ENCODE assay signal across 28 cellular contexts in the genomic region with DNA sequence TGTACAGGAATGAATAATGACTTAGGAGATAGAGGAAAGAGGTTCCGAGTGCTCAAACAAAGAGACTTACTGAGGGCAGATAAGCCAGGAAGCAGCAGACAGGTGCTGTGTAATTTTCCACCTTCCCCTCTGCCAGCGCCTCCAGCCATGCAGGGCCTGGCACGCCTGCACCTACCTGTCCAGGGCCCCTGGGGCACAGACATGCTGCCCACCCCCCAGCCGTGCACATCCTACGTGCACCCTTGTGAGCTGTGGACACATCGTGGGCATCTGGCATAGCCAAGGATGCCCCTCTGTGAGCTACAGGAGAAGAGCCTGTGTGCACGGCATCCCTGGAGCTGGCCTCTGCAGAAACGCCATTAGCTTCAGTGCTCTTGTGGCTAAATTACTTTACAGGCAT. TPM values are rescaled to one million over a fixed set of nuclear protein-coding genes. Genes with fewer than 3 reads are reported as not detected.
"Had no signal": no experiment of that assay in that cellular context is flagged by ENCODE, and none has a peak within 500 bp of the region (broad histone marks: within the 10 kb centered on the region; RNA-seq: fewer than 3 reads in every experiment).

No MANE protein-coding gene starts in this region.

- DNase-seq: naive thymus-derived CD4-positive, alpha-beta T cell; natural killer cell; nucleus accumbens; ovary; posterior cingulate gyrus; psoas muscle; right cardiac atrium; right lobe of liver; spleen; stimulated activated CD4-positive, alpha-beta T cell treated with anti-CD3 and anti-CD28 coated beads, Interleukin-12 subunit alpha, Interleukin-12 subunit beta, amount 100 ng/mL, for 4 hours; stimulated activated CD4-positive, alpha-beta T cell treated with anti-CD3 and anti-CD28 coated beads, Interleukin-1b, Interleukin-23, amount 100 ng/mL, for 48 hours; stimulated activated CD4-positive, alpha-beta T cell treated with anti-CD3 and anti-CD28 coated beads, Interleukin-4, amount 100 ng/mL, for 1 hour; stimulated activated CD4-positive, alpha-beta T cell treated with anti-CD3 and anti-CD28 coated beads, Interleukin-4, amount 100 ng/mL, for 4 hours; stimulated activated CD8-positive, alpha-beta memory T cell treated with anti-CD3 and anti-CD28 coated beads, Interleukin-4, amount 100 ng/mL, for 48 hours; stimulated activated naive CD4-positive, alpha-beta T cell; stimulated activated naive CD8-positive, alpha-beta T cell treated with anti-CD3 and anti-CD28 coated beads, Interleukin-15, amount 100 ng/mL, for 72 hours; stimulated activated naive CD8-positive, alpha-beta T cell treated with anti-CD3 and anti-CD28 coated beads, Interleukin-15, Interleukin-2, amounts not matched to agents 100 U/mL and 50 U/mL, for 24 hours; substantia nigra; testis; tibial artery; transverse colon; upper lobe of right lung; uterus had no signal

- H3K4me3 Mint-ChIP-seq: naive thymus-derived CD4-positive, alpha-beta T cell; natural killer cell; nephron; neural progenitor cell; stimulated activated memory B cell treated with anti-CD40 and anti-IgM and Interleukin-4, amounts not matched to agents 10 μg/mL and 1 μg/mL and 100 μg/mL, for 72 hours; stimulated activated naive CD8-positive, alpha-beta T cell treated with anti-CD3 and anti-CD28 coated beads, Interleukin-15, amount 100 ng/mL, for 72 hours; type B pancreatic cell had no signal

- H3K4me1 Mint-ChIP-seq: naive thymus-derived CD4-positive, alpha-beta T cell; natural killer cell; stimulated activated memory B cell treated with anti-CD40 and anti-IgM and Interleukin-4, amounts not matched to agents 10 μg/mL and 1 μg/mL and 100 μg/mL, for 72 hours; stimulated activated naive CD8-positive, alpha-beta T cell treated with anti-CD3 and anti-CD28 coated beads, Interleukin-15, amount 100 ng/mL, for 72 hours had no signal

- H3K9me3 Mint-ChIP-seq: natural killer cell; stimulated activated memory B cell treated with anti-CD40 and anti-IgM and Interleukin-4, amounts not matched to agents 10 μg/mL and 1 μg/mL and 100 μg/mL, for 72 hours; stimulated activated naive CD8-positive, alpha-beta T cell treated with anti-CD3 and anti-CD28 coated beads, Interleukin-15, amount 100 ng/mL, for 72 hours had no signal

- H3K36me3 Mint-ChIP-seq: naive thymus-derived CD4-positive, alpha-beta T cell; natural killer cell; neural progenitor cell; stimulated activated memory B cell treated with anti-CD40 and anti-IgM and Interleukin-4, amounts not matched to agents 10 μg/mL and 1 μg/mL and 100 μg/mL, for 72 hours; type B pancreatic cell had no signal

- ATAC-seq: naive thymus-derived CD4-positive, alpha-beta T cell; natural killer cell; psoas muscle; right cardiac atrium; right lobe of liver; stimulated activated memory B cell treated with anti-CD40 and anti-IgM and Interleukin-4, amounts not matched to agents 10 μg/mL and 1 μg/mL and 100 μg/mL, for 72 hours; stimulated activated naive CD8-positive, alpha-beta T cell treated with anti-CD3 and anti-CD28 coated beads, Interleukin-15, amount 100 ng/mL, for 72 hours; stimulated activated naive CD8-positive, alpha-beta T cell treated with anti-CD3 and anti-CD28 coated beads, Interleukin-15, Interleukin-2, amounts not matched to agents 100 U/mL and 50 U/mL, for 24 hours; upper lobe of right lung had no signal

- H3K27ac Mint-ChIP-seq: naive thymus-derived CD4-positive, alpha-beta T cell; natural killer cell; nephron; neural progenitor cell; progenitor cell of endocrine pancreas; stimulated activated memory B cell treated with anti-CD40 and anti-IgM and Interleukin-4, amounts not matched to agents 10 μg/mL and 1 μg/mL and 100 μg/mL, for 72 hours; stimulated activated naive CD8-positive, alpha-beta T cell treated with anti-CD3 and anti-CD28 coated beads, Interleukin-15, amount 100 ng/mL, for 72 hours; type B pancreatic cell had no signal

RNA-seq across cellular contexts. Expression of gene SMOC2, which starts 7.1 kb away (rescaled TPM):
- total RNA-seq: naive thymus-derived CD4-positive, alpha-beta T cell; natural killer cell had no signal
